In the genomic region with DNA sequence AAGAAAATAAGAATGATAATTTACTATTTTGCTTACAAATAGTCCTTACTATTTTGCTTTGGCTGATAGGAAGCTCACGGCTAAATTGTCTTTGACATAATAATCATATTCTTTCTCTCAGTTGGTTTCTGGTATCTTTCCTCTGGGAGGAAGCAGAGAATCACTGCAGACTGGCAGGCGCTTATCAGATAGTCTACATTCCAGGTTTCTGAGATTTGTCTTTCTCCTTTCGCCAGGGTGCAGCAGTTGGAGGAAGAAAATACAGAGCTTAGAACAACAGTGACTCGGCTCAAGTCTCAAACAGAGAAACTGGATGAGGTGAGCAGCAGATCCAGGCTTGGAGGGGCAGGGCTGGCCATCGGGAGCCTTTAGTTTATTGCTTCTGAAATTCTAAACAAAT, we compare ENCODE assay signal across 1 cellular context.
TF ChIP-seq lines count a peak whose summit lies in the region.

No MANE protein-coding gene starts in this region.

TF ChIP-seq in K562, 482 proteins besides CTCF, POLR2A, EP300 and RAD21:
- TF ChIP-seq, protein P1, sequence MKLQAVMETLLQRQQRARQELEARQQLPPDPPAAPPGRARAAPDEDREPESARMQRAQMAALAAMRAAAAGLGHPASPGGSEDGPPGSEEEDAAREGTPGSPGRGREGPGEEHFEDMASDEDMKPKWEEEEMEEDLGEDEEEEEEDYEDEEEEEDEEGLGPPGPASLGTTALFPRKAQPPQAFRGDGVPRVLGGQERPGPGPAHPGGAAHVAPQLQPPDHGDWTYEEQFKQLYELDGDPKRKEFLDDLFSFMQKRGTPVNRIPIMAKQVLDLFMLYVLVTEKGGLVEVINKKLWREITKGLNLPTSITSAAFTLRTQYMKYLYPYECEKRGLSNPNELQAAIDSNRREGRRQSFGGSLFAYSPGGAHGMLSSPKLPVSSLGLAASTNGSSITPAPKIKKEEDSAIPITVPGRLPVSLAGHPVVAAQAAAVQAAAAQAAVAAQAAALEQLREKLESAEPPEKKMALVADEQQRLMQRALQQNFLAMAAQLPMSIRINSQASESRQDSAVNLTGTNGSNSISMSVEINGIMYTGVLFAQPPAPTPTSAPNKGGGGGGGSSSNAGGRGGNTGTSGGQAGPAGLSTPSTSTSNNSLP (IDR thresholded peaks at IDR 0.05; ENCODE audit: borderline replicate concordance, low read depth, low read length) = no peak
- TF ChIP-seq, protein P2, sequence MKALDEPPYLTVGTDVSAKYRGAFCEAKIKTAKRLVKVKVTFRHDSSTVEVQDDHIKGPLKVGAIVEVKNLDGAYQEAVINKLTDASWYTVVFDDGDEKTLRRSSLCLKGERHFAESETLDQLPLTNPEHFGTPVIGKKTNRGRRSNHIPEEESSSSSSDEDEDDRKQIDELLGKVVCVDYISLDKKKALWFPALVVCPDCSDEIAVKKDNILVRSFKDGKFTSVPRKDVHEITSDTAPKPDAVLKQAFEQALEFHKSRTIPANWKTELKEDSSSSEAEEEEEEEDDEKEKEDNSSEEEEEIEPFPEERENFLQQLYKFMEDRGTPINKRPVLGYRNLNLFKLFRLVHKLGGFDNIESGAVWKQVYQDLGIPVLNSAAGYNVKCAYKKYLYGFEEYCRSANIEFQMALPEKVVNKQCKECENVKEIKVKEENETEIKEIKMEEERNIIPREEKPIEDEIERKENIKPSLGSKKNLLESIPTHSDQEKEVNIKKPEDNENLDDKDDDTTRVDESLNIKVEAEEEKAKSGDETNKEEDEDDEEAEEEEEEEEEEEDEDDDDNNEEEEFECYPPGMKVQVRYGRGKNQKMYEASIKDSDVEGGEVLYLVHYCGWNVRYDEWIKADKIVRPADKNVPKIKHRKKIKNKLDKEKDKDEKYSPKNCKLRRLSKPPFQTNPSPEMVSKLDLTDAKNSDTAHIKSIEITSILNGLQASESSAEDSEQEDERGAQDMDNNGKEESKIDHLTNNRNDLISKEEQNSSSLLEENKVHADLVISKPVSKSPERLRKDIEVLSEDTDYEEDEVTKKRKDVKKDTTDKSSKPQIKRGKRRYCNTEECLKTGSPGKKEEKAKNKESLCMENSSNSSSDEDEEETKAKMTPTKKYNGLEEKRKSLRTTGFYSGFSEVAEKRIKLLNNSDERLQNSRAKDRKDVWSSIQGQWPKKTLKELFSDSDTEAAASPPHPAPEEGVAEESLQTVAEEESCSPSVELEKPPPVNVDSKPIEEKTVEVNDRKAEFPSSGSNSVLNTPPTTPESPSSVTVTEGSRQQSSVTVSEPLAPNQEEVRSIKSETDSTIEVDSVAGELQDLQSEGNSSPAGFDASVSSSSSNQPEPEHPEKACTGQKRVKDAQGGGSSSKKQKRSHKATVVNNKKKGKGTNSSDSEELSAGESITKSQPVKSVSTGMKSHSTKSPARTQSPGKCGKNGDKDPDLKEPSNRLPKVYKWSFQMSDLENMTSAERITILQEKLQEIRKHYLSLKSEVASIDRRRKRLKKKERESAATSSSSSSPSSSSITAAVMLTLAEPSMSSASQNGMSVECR (CRISPR knock-in tag; IDR thresholded peaks at IDR 0.05) = no peak
- TF ChIP-seq TEAD4 (IDR thresholded peaks at IDR 0.05; ENCODE audit: low read length) (peak; percentile 61), TEAD4 (CRISPR knock-in tag; IDR thresholded peaks at IDR 0.05; ENCODE audit: borderline replicate concordance) (no peak), HEY1 (CRISPR knock-in tag; IDR thresholded peaks at IDR 0.05; ENCODE audit: borderline replicate concordance) (no peak), TEAD1 (CRISPR knock-in tag; IDR thresholded peaks at IDR 0.05) (peak in 1 of 2 experiments; percentile 75; a peak in 2 of 4 replicates), NR4A1 (CRISPR knock-in tag; IDR thresholded peaks at IDR 0.05) (no peak), NR4A1 (tag; IDR thresholded peaks at IDR 0.05) (no peak), COPS2 (conservative IDR thresholded peaks at IDR 0.05) (no peak), PRPF4 (IDR thresholded peaks at IDR 0.05; ENCODE audit: insufficient read depth, low read depth, low read length, poor library complexity, severe bottlenecking) (no peak), HMG20B (CRISPR knock-in tag; IDR thresholded peaks at IDR 0.05) (no peak), HDAC1 (IDR thresholded peaks at IDR 0.05) (peak in 1 of 2 experiments; percentile 42; a peak in 1 of 4 replicates), L3MBTL2 (IDR thresholded peaks at IDR 0.05) (no peak), TFAM (CRISPR knock-in tag; conservative IDR thresholded peaks at IDR 0.05) (no peak), DPF2 (IDR thresholded peaks at IDR 0.05) (no peak), CEBPB (tag; IDR thresholded peaks at IDR 0.05) (no peak), HOXB6 (CRISPR knock-in tag; IDR thresholded peaks at IDR 0.05; ENCODE audit: borderline replicate concordance) (no peak), RCOR1 (IDR thresholded peaks at IDR 0.05; ENCODE audit: borderline replicate concordance in 1 of 2, low read depth in 2 of 2, low read length in 2 of 2) (peak; percentile 84 to 94), DDX20 (tag; IDR thresholded peaks at IDR 0.05; ENCODE audit: low read depth) (no peak), FIP1L1 (IDR thresholded peaks at IDR 0.05; ENCODE audit: low read depth, low read length, poor library complexity, severe bottlenecking) (no peak), KDM1A (IDR thresholded peaks at IDR 0.05) (peak; percentile 90 to 92), ZNF197 (CRISPR knock-in tag; IDR thresholded peaks at IDR 0.05; ENCODE audit: low read depth) (no peak), PHB (CRISPR knock-in tag; IDR thresholded peaks at IDR 0.05) (no peak)
- TF ChIP-seq, protein P3, sequence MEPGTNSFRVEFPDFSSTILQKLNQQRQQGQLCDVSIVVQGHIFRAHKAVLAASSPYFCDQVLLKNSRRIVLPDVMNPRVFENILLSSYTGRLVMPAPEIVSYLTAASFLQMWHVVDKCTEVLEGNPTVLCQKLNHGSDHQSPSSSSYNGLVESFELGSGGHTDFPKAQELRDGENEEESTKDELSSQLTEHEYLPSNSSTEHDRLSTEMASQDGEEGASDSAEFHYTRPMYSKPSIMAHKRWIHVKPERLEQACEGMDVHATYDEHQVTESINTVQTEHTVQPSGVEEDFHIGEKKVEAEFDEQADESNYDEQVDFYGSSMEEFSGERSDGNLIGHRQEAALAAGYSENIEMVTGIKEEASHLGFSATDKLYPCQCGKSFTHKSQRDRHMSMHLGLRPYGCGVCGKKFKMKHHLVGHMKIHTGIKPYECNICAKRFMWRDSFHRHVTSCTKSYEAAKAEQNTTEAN (CRISPR knock-in tag; IDR thresholded peaks at IDR 0.05) = no peak
- TF ChIP-seq, protein P4, sequence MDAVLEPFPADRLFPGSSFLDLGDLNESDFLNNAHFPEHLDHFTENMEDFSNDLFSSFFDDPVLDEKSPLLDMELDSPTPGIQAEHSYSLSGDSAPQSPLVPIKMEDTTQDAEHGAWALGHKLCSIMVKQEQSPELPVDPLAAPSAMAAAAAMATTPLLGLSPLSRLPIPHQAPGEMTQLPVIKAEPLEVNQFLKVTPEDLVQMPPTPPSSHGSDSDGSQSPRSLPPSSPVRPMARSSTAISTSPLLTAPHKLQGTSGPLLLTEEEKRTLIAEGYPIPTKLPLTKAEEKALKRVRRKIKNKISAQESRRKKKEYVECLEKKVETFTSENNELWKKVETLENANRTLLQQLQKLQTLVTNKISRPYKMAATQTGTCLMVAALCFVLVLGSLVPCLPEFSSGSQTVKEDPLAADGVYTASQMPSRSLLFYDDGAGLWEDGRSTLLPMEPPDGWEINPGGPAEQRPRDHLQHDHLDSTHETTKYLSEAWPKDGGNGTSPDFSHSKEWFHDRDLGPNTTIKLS (IDR thresholded peaks at IDR 0.05; ENCODE audit: borderline replicate concordance, low read depth) = no peak
- TF ChIP-seq, protein P5, sequence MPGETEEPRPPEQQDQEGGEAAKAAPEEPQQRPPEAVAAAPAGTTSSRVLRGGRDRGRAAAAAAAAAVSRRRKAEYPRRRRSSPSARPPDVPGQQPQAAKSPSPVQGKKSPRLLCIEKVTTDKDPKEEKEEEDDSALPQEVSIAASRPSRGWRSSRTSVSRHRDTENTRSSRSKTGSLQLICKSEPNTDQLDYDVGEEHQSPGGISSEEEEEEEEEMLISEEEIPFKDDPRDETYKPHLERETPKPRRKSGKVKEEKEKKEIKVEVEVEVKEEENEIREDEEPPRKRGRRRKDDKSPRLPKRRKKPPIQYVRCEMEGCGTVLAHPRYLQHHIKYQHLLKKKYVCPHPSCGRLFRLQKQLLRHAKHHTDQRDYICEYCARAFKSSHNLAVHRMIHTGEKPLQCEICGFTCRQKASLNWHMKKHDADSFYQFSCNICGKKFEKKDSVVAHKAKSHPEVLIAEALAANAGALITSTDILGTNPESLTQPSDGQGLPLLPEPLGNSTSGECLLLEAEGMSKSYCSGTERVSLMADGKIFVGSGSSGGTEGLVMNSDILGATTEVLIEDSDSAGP (CRISPR knock-in tag; IDR thresholded peaks at IDR 0.05) = no peak
- TF ChIP-seq, protein P6, sequence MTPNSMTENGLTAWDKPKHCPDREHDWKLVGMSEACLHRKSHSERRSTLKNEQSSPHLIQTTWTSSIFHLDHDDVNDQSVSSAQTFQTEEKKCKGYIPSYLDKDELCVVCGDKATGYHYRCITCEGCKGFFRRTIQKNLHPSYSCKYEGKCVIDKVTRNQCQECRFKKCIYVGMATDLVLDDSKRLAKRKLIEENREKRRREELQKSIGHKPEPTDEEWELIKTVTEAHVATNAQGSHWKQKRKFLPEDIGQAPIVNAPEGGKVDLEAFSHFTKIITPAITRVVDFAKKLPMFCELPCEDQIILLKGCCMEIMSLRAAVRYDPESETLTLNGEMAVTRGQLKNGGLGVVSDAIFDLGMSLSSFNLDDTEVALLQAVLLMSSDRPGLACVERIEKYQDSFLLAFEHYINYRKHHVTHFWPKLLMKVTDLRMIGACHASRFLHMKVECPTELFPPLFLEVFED (CRISPR knock-in tag; conservative IDR thresholded peaks at IDR 0.05) = no peak
- TF ChIP-seq, protein P7, sequence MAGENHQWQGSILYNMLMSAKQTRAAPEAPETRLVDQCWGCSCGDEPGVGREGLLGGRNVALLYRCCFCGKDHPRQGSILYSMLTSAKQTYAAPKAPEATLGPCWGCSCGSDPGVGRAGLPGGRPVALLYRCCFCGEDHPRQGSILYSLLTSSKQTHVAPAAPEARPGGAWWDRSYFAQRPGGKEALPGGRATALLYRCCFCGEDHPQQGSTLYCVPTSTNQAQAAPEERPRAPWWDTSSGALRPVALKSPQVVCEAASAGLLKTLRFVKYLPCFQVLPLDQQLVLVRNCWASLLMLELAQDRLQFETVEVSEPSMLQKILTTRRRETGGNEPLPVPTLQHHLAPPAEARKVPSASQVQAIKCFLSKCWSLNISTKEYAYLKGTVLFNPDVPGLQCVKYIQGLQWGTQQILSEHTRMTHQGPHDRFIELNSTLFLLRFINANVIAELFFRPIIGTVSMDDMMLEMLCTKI (IDR thresholded peaks at IDR 0.05; ENCODE audit: partially characterized antibody) = no peak
- TF ChIP-seq, protein P8, sequence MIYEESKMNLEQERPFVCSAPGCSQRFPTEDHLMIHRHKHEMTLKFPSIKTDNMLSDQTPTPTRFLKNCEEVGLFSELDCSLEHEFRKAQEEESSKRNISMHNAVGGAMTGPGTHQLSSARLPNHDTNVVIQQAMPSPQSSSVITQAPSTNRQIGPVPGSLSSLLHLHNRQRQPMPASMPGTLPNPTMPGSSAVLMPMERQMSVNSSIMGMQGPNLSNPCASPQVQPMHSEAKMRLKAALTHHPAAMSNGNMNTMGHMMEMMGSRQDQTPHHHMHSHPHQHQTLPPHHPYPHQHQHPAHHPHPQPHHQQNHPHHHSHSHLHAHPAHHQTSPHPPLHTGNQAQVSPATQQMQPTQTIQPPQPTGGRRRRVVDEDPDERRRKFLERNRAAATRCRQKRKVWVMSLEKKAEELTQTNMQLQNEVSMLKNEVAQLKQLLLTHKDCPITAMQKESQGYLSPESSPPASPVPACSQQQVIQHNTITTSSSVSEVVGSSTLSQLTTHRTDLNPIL (CRISPR knock-in tag; IDR thresholded peaks at IDR 0.05) = no peak
- TF ChIP-seq, protein P9, sequence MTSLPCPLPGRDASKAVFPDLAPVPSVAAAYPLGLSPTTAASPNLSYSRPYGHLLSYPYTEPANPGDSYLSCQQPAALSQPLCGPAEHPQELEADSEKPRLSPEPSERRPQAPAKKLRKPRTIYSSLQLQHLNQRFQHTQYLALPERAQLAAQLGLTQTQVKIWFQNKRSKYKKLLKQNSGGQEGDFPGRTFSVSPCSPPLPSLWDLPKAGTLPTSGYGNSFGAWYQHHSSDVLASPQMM (CRISPR knock-in tag; IDR thresholded peaks at IDR 0.05) = no peak
- TF ChIP-seq, protein P10, sequence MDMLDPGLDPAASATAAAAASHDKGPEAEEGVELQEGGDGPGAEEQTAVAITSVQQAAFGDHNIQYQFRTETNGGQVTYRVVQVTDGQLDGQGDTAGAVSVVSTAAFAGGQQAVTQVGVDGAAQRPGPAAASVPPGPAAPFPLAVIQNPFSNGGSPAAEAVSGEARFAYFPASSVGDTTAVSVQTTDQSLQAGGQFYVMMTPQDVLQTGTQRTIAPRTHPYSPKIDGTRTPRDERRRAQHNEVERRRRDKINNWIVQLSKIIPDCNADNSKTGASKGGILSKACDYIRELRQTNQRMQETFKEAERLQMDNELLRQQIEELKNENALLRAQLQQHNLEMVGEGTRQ (CRISPR knock-in tag; IDR thresholded peaks at IDR 0.05) = no peak
